ENCODE assay signal across 28 cellular contexts in the genomic region with DNA sequence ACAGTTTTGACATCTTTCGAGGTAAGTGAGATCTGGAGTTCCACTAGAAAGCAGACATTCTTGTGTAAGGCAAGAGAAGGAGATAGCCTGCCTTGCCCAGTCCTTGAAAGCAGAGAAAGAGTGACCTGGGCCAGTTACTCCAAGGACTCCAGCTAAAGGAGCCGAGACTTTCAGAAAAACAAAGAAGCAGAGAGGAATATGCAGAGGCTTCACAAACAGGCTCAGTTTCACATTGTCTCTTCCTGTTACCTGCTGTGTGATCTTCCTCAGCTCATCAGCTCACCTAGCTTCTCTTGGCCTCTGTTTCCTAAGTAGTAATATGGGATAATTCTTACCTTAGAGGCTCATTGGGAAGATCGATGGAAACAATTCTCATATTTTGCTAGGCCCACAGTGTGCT.
"Had no signal": no experiment of that assay in that cellular context is flagged by ENCODE, and none has a peak within 500 bp of the region (broad histone marks: within the 10 kb centered on the region; RNA-seq: fewer than 3 reads in every experiment).

No MANE protein-coding gene starts in this region.

- H3K4me3 Mint-ChIP-seq: activated CD4-positive, alpha-beta memory T cell treated with anti-CD3 and anti-CD28 coated beads, Interleukin-2, amount 10 ng/mL, durations not matched to agents 7 days and 5 days; activated CD4-positive, alpha-beta T cell treated with anti-CD3 and anti-CD28 coated beads for 36 hours; activated naive CD4-positive, alpha-beta T cell treated with anti-CD3 and anti-CD28 coated beads, Interleukin-2, amount 10 ng/mL, durations not matched to agents 7 days and 5 days; activated naive CD8-positive, alpha-beta T cell treated with anti-CD3 and anti-CD28 coated beads for 36 hours; activated T-cell treated with anti-CD3 and anti-CD28 coated beads, Interleukin-2, amount 50 U/mL, for 72 hours; T-cell had no signal

- DNase-seq: activated CD4-positive, alpha-beta memory T cell treated with anti-CD3 and anti-CD28 coated beads, Interleukin-2, amount 10 ng/mL, durations not matched to agents 7 days and 5 days; activated CD4-positive, alpha-beta T cell treated with anti-CD3 and anti-CD28 coated beads for 36 hours; activated CD4-positive, alpha-beta T cell treated with anti-CD3 and anti-CD28 coated beads, Interleukin-2, amount 50 U/mL, for 1 hour; activated gamma-delta T cell treated with Interleukin-2 at 50 U/mL for 16 hours; activated naive CD4-positive, alpha-beta T cell treated with anti-CD3 and anti-CD28 coated beads, Interleukin-2, amount 10 ng/mL, durations not matched to agents 7 days and 5 days; activated naive CD8-positive, alpha-beta T cell treated with anti-CD3 and anti-CD28 coated beads for 36 hours; activated T-cell treated with anti-CD3 and anti-CD28 coated beads for 4 hours; activated T-cell treated with anti-CD3 and anti-CD28 coated beads, Interleukin-2, amount 50 U/mL, for 72 hours; brain microvascular endothelial cell; MM.1S; NCI-H1105; NCI-H1436; NCI-H1694 treated with DMSO at 0.1 percent for 48 hours; NCI-H2029 treated with DMSO at 0.1 percent for 48 hours; NCI-H345; NCI-H510A treated with DMSO at 0.1 percent for 48 hours; NCI-H69; NK-92 treated with Interleukin-12 subunit alpha and Interleukin-12 subunit beta, amount 100 ng/mL, for 24 hours; OCI-M1; RPMI8226; T-cell had no signal

- H3K27me3 Mint-ChIP-seq: activated CD4-positive, alpha-beta T cell treated with anti-CD3 and anti-CD28 coated beads for 36 hours; activated naive CD4-positive, alpha-beta T cell treated with anti-CD3 and anti-CD28 coated beads, Interleukin-2, amount 10 ng/mL, durations not matched to agents 7 days and 5 days; activated naive CD8-positive, alpha-beta T cell treated with anti-CD3 and anti-CD28 coated beads for 36 hours; T-cell had no signal

- ATAC-seq: activated CD4-positive, alpha-beta T cell treated with anti-CD3 and anti-CD28 coated beads for 36 hours; activated T-cell treated with anti-CD3 and anti-CD28 coated beads, Interleukin-2, amount 50 U/mL, for 72 hours; Panc1; Right ventricle myocardium inferior; T-cell had no signal

- H3K27ac ChIP-seq: brain microvascular endothelial cell, cardiac muscle cell, KMS-11, SK-N-MC, VCaP had no signal

- H3K9me3 Mint-ChIP-seq: activated CD4-positive, alpha-beta memory T cell treated with anti-CD3 and anti-CD28 coated beads, Interleukin-2, amount 10 ng/mL, durations not matched to agents 7 days and 5 days; activated naive CD8-positive, alpha-beta T cell treated with anti-CD3 and anti-CD28 coated beads for 36 hours; activated T-cell treated with anti-CD3 and anti-CD28 coated beads, Interleukin-2, amount 50 U/mL, for 72 hours; T-cell had no signal

- H3K36me3 Mint-ChIP-seq: activated naive CD8-positive, alpha-beta T cell treated with anti-CD3 and anti-CD28 coated beads for 36 hours; T-cell had no signal

- H3K4me2 ChIP-seq: KMS-11 had no signal

- H3K4me3 ChIP-seq: cardiac muscle cell, SK-N-MC had no signal

- H3K9ac ChIP-seq: KMS-11 had no signal

- H3K27ac Mint-ChIP-seq: activated CD4-positive, alpha-beta memory T cell treated with anti-CD3 and anti-CD28 coated beads, Interleukin-2, amount 10 ng/mL, durations not matched to agents 7 days and 5 days; activated CD4-positive, alpha-beta T cell treated with anti-CD3 and anti-CD28 coated beads for 36 hours; activated naive CD4-positive, alpha-beta T cell treated with anti-CD3 and anti-CD28 coated beads, Interleukin-2, amount 10 ng/mL, durations not matched to agents 7 days and 5 days; activated naive CD8-positive, alpha-beta T cell treated with anti-CD3 and anti-CD28 coated beads for 36 hours; activated T-cell treated with anti-CD3 and anti-CD28 coated beads, Interleukin-2, amount 50 U/mL, for 72 hours; activated T-helper 2 cell treated with anti-CD3 and anti-CD28 coated beads, Interferon-gamma antibody, Interleukin-2, Interleukin-4, amounts not matched to agents 10 μg/mL and 5 μg/mL and 100 μg/mL, durations not matched to agents 14 hours and 24 hours and 36 hours; T-cell had no signal

- H3K36me3 ChIP-seq: brain microvascular endothelial cell, cardiac muscle cell had no signal

- H3K27me3 ChIP-seq: brain microvascular endothelial cell, cardiac muscle cell had no signal
